In genomic region chr20:59948212-59948611, GRCh38 we compare ENCODE assay signal across 18 cellular contexts. TPM values are rescaled to one million over a fixed set of nuclear protein-coding genes. Genes with fewer than 3 reads are reported as not detected.
DNase-seq lines count a peak whose midpoint lies in the region; ATAC-seq and TF ChIP-seq lines count a peak whose summit lies in the region.
"Had no signal": no experiment of that assay in that cellular context is flagged by ENCODE, and none has a peak within 500 bp of the region (broad histone marks: within the 10 kb centered on the region; RNA-seq: fewer than 3 reads in every experiment).

No MANE protein-coding gene starts in this region.

- no peak for ATAC-seq in activated CD8-positive, alpha-beta T cell treated with anti-CD3 and anti-CD28 coated beads, Interleukin-2, amount 10 ng/mL, durations not matched to agents 7 days and 5 days
- ATAC-seq in HG03175 (IDR thresholded peaks at IDR 0.05; ENCODE audit: unreplicated experiment): no peak
- ATAC-seq: heart right ventricle, left cardiac atrium had no signal

- H3K27me3 ChIP-seq in Loucy (ENCODE audit: insufficient read depth, low read length, poor library complexity, severe bottlenecking) (no peaks in the 10 kb centered on the region), spleen (replicated peaks in 1 of 7) (no peaks in the 10 kb centered on the region)
- H3K27me3 ChIP-seq: heart right ventricle had no signal

- H3K4me2 ChIP-seq in Loucy (ENCODE audit: low read depth, low read length, poor library complexity, severe bottlenecking): peak overlapping the region; percentile 61

- no peaks in the 10 kb centered on the region for H3K27me3 Mint-ChIP-seq in activated CD4-positive, alpha-beta T cell treated with anti-CD3 and anti-CD28 coated beads, Interleukin-2, amount 10 ng/mL, durations not matched to agents 7 days and 5 days
- H3K27me3 Mint-ChIP-seq in activated CD8-positive, alpha-beta T cell treated with anti-CD3 and anti-CD28 coated beads, Interleukin-2, amount 10 ng/mL, durations not matched to agents 7 days and 5 days (ENCODE audit: low read depth): no peaks in the 10 kb centered on the region

- peak overlapping the region; percentile 85 for H3K27ac Mint-ChIP-seq in activated CD4-positive, alpha-beta T cell treated with anti-CD3 and anti-CD28 coated beads, Interleukin-2, amount 10 ng/mL, durations not matched to agents 7 days and 5 days
- peak overlapping the region; percentile 95 for H3K27ac Mint-ChIP-seq in activated CD8-positive, alpha-beta T cell treated with anti-CD3 and anti-CD28 coated beads, Interleukin-2, amount 10 ng/mL, durations not matched to agents 7 days and 5 days

- POLR2A ChIA-PET in activated CD4-positive, alpha-beta T cell treated with anti-CD3 and anti-CD28 coated beads, Interleukin-2, amount 10 ng/mL, durations not matched to agents 7 days and 5 days (lab: Charles Lee): no interaction called here
- POLR2A ChIA-PET in activated CD8-positive, alpha-beta T cell treated with anti-CD3 and anti-CD28 coated beads, Interleukin-2, amount 10 ng/mL, durations not matched to agents 7 days and 5 days (lab: Charles Lee): interaction anchor here (1.3 kb wide), 1 partner anchor 8 kb away, joined by 8 read pairs; the partner anchor contains the start of genes FAM217B and PPP1R3D

- H3K4me1 ChIP-seq in Loucy (ENCODE audit: insufficient read depth, low read length, poor library complexity, severe bottlenecking) (peaks cover 13% of the 10 kb centered on the region), spleen (peaks cover 6 to 59% (median 25%) of the 10 kb centered on the region in 6 donors)

- peaks cover 25% of the 10 kb centered on the region for H3K36me3 Mint-ChIP-seq in activated CD4-positive, alpha-beta T cell treated with anti-CD3 and anti-CD28 coated beads, Interleukin-2, amount 10 ng/mL, durations not matched to agents 7 days and 5 days (ENCODE audit: low read depth)
- peaks cover 20% of the 10 kb centered on the region for H3K36me3 Mint-ChIP-seq in activated CD8-positive, alpha-beta T cell treated with anti-CD3 and anti-CD28 coated beads, Interleukin-2, amount 10 ng/mL, durations not matched to agents 7 days and 5 days (ENCODE audit: low read depth)

- no peaks in the 10 kb centered on the region for H3F3A ChIP-seq in Loucy (ENCODE audit: low read depth)

- H3K27ac ChIP-seq in spleen: peak overlapping the region in 6 of 8 donors; percentile 2 to 80 (median 67)
- H3K27ac ChIP-seq: coronary artery had no signal

- peaks cover 31% of the 10 kb centered on the region for H3K4me1 Mint-ChIP-seq in activated CD4-positive, alpha-beta T cell treated with anti-CD3 and anti-CD28 coated beads, Interleukin-2, amount 10 ng/mL, durations not matched to agents 7 days and 5 days
- peaks cover 23% of the 10 kb centered on the region for H3K4me1 Mint-ChIP-seq in activated CD8-positive, alpha-beta T cell treated with anti-CD3 and anti-CD28 coated beads, Interleukin-2, amount 10 ng/mL, durations not matched to agents 7 days and 5 days (ENCODE audit: low read depth)

- no peak overlapping the region for H3K4me3 Mint-ChIP-seq in activated CD4-positive, alpha-beta T cell treated with anti-CD3 and anti-CD28 coated beads, Interleukin-2, amount 10 ng/mL, durations not matched to agents 7 days and 5 days
- H3K4me3 Mint-ChIP-seq in activated CD8-positive, alpha-beta T cell treated with anti-CD3 and anti-CD28 coated beads, Interleukin-2, amount 10 ng/mL, durations not matched to agents 7 days and 5 days: no peak overlapping the region

- no peak overlapping the region for H3K9ac ChIP-seq in Loucy (ENCODE audit: low read depth, low read length, poor library complexity, severe bottlenecking)

- no peak overlapping the region for H3K4me3 ChIP-seq in Loucy (ENCODE audit: low read length, poor library complexity, severe bottlenecking)
- H3K4me3 ChIP-seq in spleen: no peak overlapping the region
- H3K4me3 ChIP-seq: coronary artery, HAP-1, heart right ventricle had no signal

- H2AFZ ChIP-seq in Loucy (ENCODE audit: low read length): no peak overlapping the region

- H3K79me2 ChIP-seq in Loucy (ENCODE audit: insufficient read depth, low read length): no peaks in the 10 kb centered on the region

- H3K9me2 ChIP-seq in Loucy (replicated peaks; ENCODE audit: low read depth, low read length): no peaks in the 10 kb centered on the region

- intact Hi-C loops in spleen (cut with DNase I; ENCODE audit: low total_unique reads): no loop called here

- no peaks in the 10 kb centered on the region for H4K20me1 ChIP-seq in Loucy (ENCODE audit: insufficient read depth, low read length, poor library complexity, severe bottlenecking)

- TF ChIP-seq CTCF in Loucy (conservative IDR thresholded peaks at IDR 0.05; ENCODE audit: low read length) (no peak), spleen (IDR thresholded peaks at IDR 0.05 in 8 of 11, conservative IDR thresholded peaks at IDR 0.05 in 3 of 11) (no peak), GM10266 (IDR thresholded peaks at IDR 0.05; ENCODE audit: control insufficient read depth, insufficient read depth, low read depth, missing control alignments) (no peak)

- H3K9me3 Mint-ChIP-seq in activated CD4-positive, alpha-beta T cell treated with anti-CD3 and anti-CD28 coated beads, Interleukin-2, amount 10 ng/mL, durations not matched to agents 7 days and 5 days: no peaks in the 10 kb centered on the region
- no peaks in the 10 kb centered on the region for H3K9me3 Mint-ChIP-seq in activated CD8-positive, alpha-beta T cell treated with anti-CD3 and anti-CD28 coated beads, Interleukin-2, amount 10 ng/mL, durations not matched to agents 7 days and 5 days (ENCODE audit: insufficient read depth)

- no peaks in the 10 kb centered on the region for H3K9me3 ChIP-seq in Loucy (ENCODE audit: insufficient read depth, low read depth, low read length)
- H3K9me3 ChIP-seq in spleen: no peaks in the 10 kb centered on the region
- H3K9me3 ChIP-seq: HAP-1, heart right ventricle had no signal

- no peak for DNase-seq in activated CD4-positive, alpha-beta T cell treated with anti-CD3 and anti-CD28 coated beads, Interleukin-2, amount 10 ng/mL, durations not matched to agents 7 days and 5 days
- DNase-seq in activated CD4-positive, alpha-beta T cell treated with anti-CD3 and anti-CD28 coated beads for 1 hour: no peak
- no peak for DNase-seq in activated CD8-positive, alpha-beta T cell treated with anti-CD3 and anti-CD28 coated beads, Interleukin-2, amount 10 ng/mL, durations not matched to agents 7 days and 5 days
- DNase-seq in spleen (no peak), GM10266 (ENCODE audit: extremely low spot score) (no peak), NCI-H2107 (lab: John Stamatoyannopoulos, UW) (no peak)
- DNase-seq: aorta, DMS79, heart right ventricle, left cardiac atrium, NCI-H187 treated with DMSO at 0.1 percent for 48 hours, NCI-H774, posterior cingulate gyrus, SHP77 had no signal

- 27 to 54% (median 38%) methylated on average over 1 of the region's 1 CpG for WGBS in spleen, 5 donors

- H3K36me3 ChIP-seq in Loucy (ENCODE audit: insufficient read depth, low read length) (peaks cover 13% of the 10 kb centered on the region; the same call in 1 of the 2 replicates), spleen (peaks cover 0 to 50% (median 20%) of the 10 kb centered on the region in 6 donors)

- CTCF ChIA-PET in activated CD4-positive, alpha-beta T cell treated with anti-CD3 and anti-CD28 coated beads, Interleukin-2, amount 10 ng/mL, durations not matched to agents 7 days and 5 days (lab: Charles Lee): interaction anchor here (0.7 to 2.6 kb wide), 4 partner anchors 14 to 318 kb away, joined by 4 to 9 read pairs (median 6); partner anchors contain the start of gene SYCP2
- CTCF ChIA-PET in activated CD8-positive, alpha-beta T cell treated with anti-CD3 and anti-CD28 coated beads, Interleukin-2, amount 10 ng/mL, durations not matched to agents 7 days and 5 days (lab: Charles Lee): interaction anchor here (0.8 to 4.4 kb wide), 7 partner anchors 8 to 1281 kb away, joined by 3 to 39 read pairs (median 8); partner anchors contain the start of genes FAM217B, PPP1R3D and SYCP2

- no peak for TF ChIP-seq POLR2A in spleen (IDR thresholded peaks at IDR 0.05)

RNA-seq across cellular contexts. Expression of gene FAM217B, which starts 8.0 kb away (rescaled TPM):
- total RNA-seq in activated CD4-positive, alpha-beta T cell treated with anti-CD3 and anti-CD28 coated beads, Interleukin-2, amount 10 ng/mL, durations not matched to agents 7 days and 5 days: 10 to 100 TPM; 33.7 to 40.6 TPM
- 10 to 100 TPM; 27.0 to 32.5 TPM for total RNA-seq in activated CD8-positive, alpha-beta T cell treated with anti-CD3 and anti-CD28 coated beads, Interleukin-2, amount 10 ng/mL, durations not matched to agents 7 days and 5 days
- 10 to 100 TPM; 13.4 to 22.4 (median 18.6) TPM for total RNA-seq in spleen
- 1 to 10 TPM; 4.6 to 5.5 (median 5.4) TPM for polyA plus RNA-seq in spleen

RNA-seq across cellular contexts. Expression of gene PPP1R3D, which starts 8.1 kb away (rescaled TPM):
- total RNA-seq in activated CD4-positive, alpha-beta T cell treated with anti-CD3 and anti-CD28 coated beads, Interleukin-2, amount 10 ng/mL, durations not matched to agents 7 days and 5 days: 1 to 10 TPM; 7.0 to 7.5 TPM
- total RNA-seq in activated CD8-positive, alpha-beta T cell treated with anti-CD3 and anti-CD28 coated beads, Interleukin-2, amount 10 ng/mL, durations not matched to agents 7 days and 5 days: 1 to 10 TPM; 6.7 TPM
- 10 to 100 TPM; 11.8 to 24.9 (median 14.6) TPM for total RNA-seq in spleen
- 1 to 10 TPM; 3.1 to 5.0 (median 4.0) TPM for polyA plus RNA-seq in spleen

RNA-seq across cellular contexts. Expression of gene CDH26, which starts 10.0 kb away (rescaled TPM):
- total RNA-seq in activated CD4-positive, alpha-beta T cell treated with anti-CD3 and anti-CD28 coated beads, Interleukin-2, amount 10 ng/mL, durations not matched to agents 7 days and 5 days: under 1 TPM; 0.40 to 0.47 TPM
- under 1 TPM; 0.26 to 0.34 TPM for total RNA-seq in activated CD8-positive, alpha-beta T cell treated with anti-CD3 and anti-CD28 coated beads, Interleukin-2, amount 10 ng/mL, durations not matched to agents 7 days and 5 days
- 1 to 10 TPM; 1.8 to 6.2 (median 3.1) TPM for total RNA-seq in spleen
- 1 to 10 TPM in 1 of 3 donors, under 1 TPM in 2; 0.70 to 1.3 (median 0.89) TPM for polyA plus RNA-seq in spleen

RNA-seq across cellular contexts. Expression of gene SYCP2, which starts 14.8 kb away (rescaled TPM):
- 1 to 10 TPM; 7.6 to 9.1 TPM for total RNA-seq in activated CD4-positive, alpha-beta T cell treated with anti-CD3 and anti-CD28 coated beads, Interleukin-2, amount 10 ng/mL, durations not matched to agents 7 days and 5 days
- total RNA-seq in activated CD8-positive, alpha-beta T cell treated with anti-CD3 and anti-CD28 coated beads, Interleukin-2, amount 10 ng/mL, durations not matched to agents 7 days and 5 days: 1 to 10 TPM; 6.5 to 6.6 TPM
- total RNA-seq in spleen: 1 to 10 TPM; 4.1 to 9.1 (median 6.1) TPM
- polyA plus RNA-seq in spleen: 1 to 10 TPM; 1.5 to 3.4 (median 1.9) TPM
